In the genomic region with DNA sequence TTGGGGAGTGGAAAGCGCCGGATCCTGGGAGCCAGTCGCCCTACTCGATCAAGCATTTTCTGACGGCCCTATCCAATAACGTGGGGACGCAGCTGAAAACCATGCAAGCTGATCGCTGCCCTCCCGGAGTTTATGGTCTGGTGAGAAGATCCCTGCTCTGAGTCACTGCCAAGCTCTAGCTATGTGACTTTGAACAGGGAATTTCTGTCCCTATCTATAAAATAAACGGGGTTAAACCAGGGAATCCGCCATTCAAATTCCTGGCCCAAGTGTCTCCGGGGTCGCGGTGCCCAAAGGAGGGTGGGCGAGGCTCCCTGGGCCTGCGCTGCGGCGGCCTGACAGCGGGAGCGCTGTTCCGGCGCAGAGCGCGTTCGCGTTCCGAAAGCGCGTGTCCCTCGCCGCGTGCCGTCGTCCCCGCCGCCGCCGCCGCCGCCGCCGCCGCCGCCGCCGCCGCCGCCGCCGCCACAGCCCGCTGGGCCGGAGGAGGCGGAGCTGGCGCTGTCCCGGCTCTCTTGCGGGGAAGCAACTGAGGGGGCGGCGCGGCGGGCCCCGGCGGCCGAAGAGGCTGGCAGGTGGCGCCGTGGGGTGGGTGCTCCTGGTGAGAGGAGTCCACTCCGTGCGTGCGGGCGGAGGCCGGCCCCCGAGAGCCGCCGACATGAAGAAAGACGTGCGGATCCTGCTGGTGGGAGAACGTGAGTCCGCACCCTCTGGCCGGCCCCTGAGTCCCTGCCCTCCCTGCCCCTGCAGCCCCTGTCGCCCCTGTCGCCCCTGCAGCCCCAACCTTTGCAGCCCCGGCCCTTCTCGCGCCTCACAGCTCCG, we compare ENCODE assay signal across 8 cellular contexts. TPM values are rescaled to one million over a fixed set of nuclear protein-coding genes. Genes with fewer than 3 reads are reported as not detected.
DNase-seq lines count a peak whose midpoint lies in the region; ATAC-seq and TF ChIP-seq lines count a peak whose summit lies in the region.

A gene (plus strand): TSS at position 465 of the 819 bp plus-strand sequence. CDS start 191 bp downstream, at position 656.

- whole genome bisulfite sequencing in right lobe of liver (ENCODE audit: insufficient coverage, low coverage, low lambda C conversion rate, missing lambda C conversion rate): 3% methylated on average over 10 of the region's 84 CpGs

- H3K27me3 ChIP-seq in right lobe of liver: no peaks in the 10 kb centered on the region

- H3K9me3 ChIP-seq in right lobe of liver: no peaks in the 10 kb centered on the region

- H3K27me3 Mint-ChIP-seq in activated CD4-positive, alpha-beta T cell treated with anti-CD3 and anti-CD28 coated beads, Interleukin-2, amount 10 ng/mL, durations not matched to agents 24 days and 14 days: no peaks in the 10 kb centered on the region
- H3K27me3 Mint-ChIP-seq in dendritic cell treated with granulocyte-macrophage colony-stimulating factor and Interleukin-4, amounts not matched to agents 40 ng/mL and 50 ng/mL, for 4 days: no peaks in the 10 kb centered on the region

- TF ChIP-seq CTCF in AG10803 (conservative IDR thresholded peaks at IDR 0.05; ENCODE audit: low read length): peak; percentile 52
- peak; percentile 43 to 70 (median 62) for TF ChIP-seq CTCF in right lobe of liver (IDR thresholded peaks at IDR 0.05)

- H3K4me3 ChIP-seq in AG10803 (ENCODE audit: low read length) (peak within 1 kb of the TSS; percentile 96), right lobe of liver (peak within 1 kb of the TSS; percentile 73 to 84 (median 83))

- H3K36me3 ChIP-seq in right lobe of liver: no peaks in the 10 kb centered on the region

- peak; percentile 86 for DNase-seq in AG10803 (ENCODE audit: low read depth)
- DNase-seq in NCI-H460 (ENCODE audit: extremely low read depth, low read depth): peak; percentile 77
- DNase-seq in activated CD4-positive, alpha-beta T cell treated with anti-CD3 and anti-CD28 coated beads, Interleukin-2, amount 10 ng/mL, durations not matched to agents 24 days and 14 days: peak; percentile 94
- DNase-seq in right lobe of liver: peak; percentile 78 to 82 (median 81)
- peak; percentile 60 to 75 for DNase-seq in stimulated activated CD4-positive, alpha-beta T cell treated with anti-CD3 and anti-CD28 coated beads, Interleukin-4, amount 100 ng/mL, for 4 hours

- no peaks in the 10 kb centered on the region for H3K9me3 Mint-ChIP-seq in activated CD4-positive, alpha-beta T cell treated with anti-CD3 and anti-CD28 coated beads, Interleukin-2, amount 10 ng/mL, durations not matched to agents 24 days and 14 days
- H3K9me3 Mint-ChIP-seq in dendritic cell treated with granulocyte-macrophage colony-stimulating factor and Interleukin-4, amounts not matched to agents 40 ng/mL and 50 ng/mL, for 4 days: no peaks in the 10 kb centered on the region

- peaks cover 0 to 43% (median 9%) of the 10 kb centered on the region in 4 donors for H3K4me1 ChIP-seq in right lobe of liver

- in situ Hi-C loops in GM18951 (cut with MboI; ENCODE audit: low sequenced_read_pairs, unreplicated experiment): no loop called here

- peaks cover 5% of the 10 kb centered on the region for H3K36me3 Mint-ChIP-seq in activated CD4-positive, alpha-beta T cell treated with anti-CD3 and anti-CD28 coated beads, Interleukin-2, amount 10 ng/mL, durations not matched to agents 24 days and 14 days (ENCODE audit: low read depth)
- H3K36me3 Mint-ChIP-seq in dendritic cell treated with granulocyte-macrophage colony-stimulating factor and Interleukin-4, amounts not matched to agents 40 ng/mL and 50 ng/mL, for 4 days (ENCODE audit: low read depth): peaks cover 10% of the 10 kb centered on the region

- H3K27ac ChIP-seq in right lobe of liver: peak within 1 kb of the TSS; percentile 79 to 86 (median 82)

- intact Hi-C loops in activated CD4-positive, alpha-beta T cell treated with anti-CD3 and anti-CD28 coated beads, Interleukin-2, amount 10 ng/mL, durations not matched to agents 24 days and 14 days (cut with micrococcal nuclease): loop anchor here (2.0 to 10.0 kb wide), 2 partner anchors 133 to 733 kb away; a partner anchor contains a TSS
- intact Hi-C loops in dendritic cell treated with granulocyte-macrophage colony-stimulating factor and Interleukin-4, amounts not matched to agents 40 ng/mL and 50 ng/mL, for 4 days (cut with micrococcal nuclease): no loop called here
- intact Hi-C loops in right lobe of liver (cut with DNase I): no loop called here

- TF ChIP-seq POLR2A in GM18951 (IDR thresholded peaks at IDR 0.05; ENCODE audit: extremely low read depth, insufficient read depth, insufficient read length) (peak; percentile 62), right lobe of liver (IDR thresholded peaks at IDR 0.05) (peak; percentile 54)

- H3K27ac Mint-ChIP-seq in activated CD4-positive, alpha-beta T cell treated with anti-CD3 and anti-CD28 coated beads, Interleukin-2, amount 10 ng/mL, durations not matched to agents 24 days and 14 days: peak within 1 kb of the TSS; percentile 84
- H3K27ac Mint-ChIP-seq in dendritic cell treated with granulocyte-macrophage colony-stimulating factor and Interleukin-4, amounts not matched to agents 40 ng/mL and 50 ng/mL, for 4 days: peak within 1 kb of the TSS; percentile 91

- peak within 1 kb of the TSS; percentile 96 for H3K4me3 Mint-ChIP-seq in activated CD4-positive, alpha-beta T cell treated with anti-CD3 and anti-CD28 coated beads, Interleukin-2, amount 10 ng/mL, durations not matched to agents 24 days and 14 days
- peak within 1 kb of the TSS; percentile 94 for H3K4me3 Mint-ChIP-seq in dendritic cell treated with granulocyte-macrophage colony-stimulating factor and Interleukin-4, amounts not matched to agents 40 ng/mL and 50 ng/mL, for 4 days

- ATAC-seq in HG03280 (IDR thresholded peaks at IDR 0.05; ENCODE audit: unreplicated experiment) (peak; percentile 79), right lobe of liver (peak; percentile 64 to 79 (median 76))

- peaks cover 27% of the 10 kb centered on the region for H3K4me1 Mint-ChIP-seq in activated CD4-positive, alpha-beta T cell treated with anti-CD3 and anti-CD28 coated beads, Interleukin-2, amount 10 ng/mL, durations not matched to agents 24 days and 14 days
- peaks cover 27% of the 10 kb centered on the region for H3K4me1 Mint-ChIP-seq in dendritic cell treated with granulocyte-macrophage colony-stimulating factor and Interleukin-4, amounts not matched to agents 40 ng/mL and 50 ng/mL, for 4 days (ENCODE audit: low read depth)

RNA-seq across cellular contexts. Expression of the gene that starts here (rescaled TPM):
- 50.5 and 51.7 TPM in 2 replicates for total RNA-seq in NCI-H460 (2014; rRNA removed; shearing (Covaris generic))
- 30.4 and 31.3 TPM in 2 replicates for polyA plus RNA-seq in NCI-H460 (2014; cell fraction: nucleus; rRNA removed)
- total RNA-seq in activated CD4-positive, alpha-beta T cell treated with anti-CD3 and anti-CD28 coated beads, Interleukin-2, amount 10 ng/mL, durations not matched to agents 24 days and 14 days: 26.7 and 27.8 TPM in 2 replicates
- 10 to 100 TPM; 12.0 to 24.5 (median 14.2) TPM for total RNA-seq in right lobe of liver

Comparison
In these comparisons a context has a peak if more than half of its experiments do, and no peak if none do; other contexts are left out.
1. Peak in every context shown above with its lines: DNase-seq, ATAC-seq, H3K4me3 ChIP-seq and H3K27ac ChIP-seq.